1 cellular context compared by ENCODE assay signal in genomic region chr5:29412979-29413378, GRCh38.
TF ChIP-seq lines count a peak whose summit lies in the region.

No MANE protein-coding gene starts in this region.

TF ChIP-seq in H1, 55 proteins besides CTCF, POLR2A, EP300 and RAD21 (continued from another document):
- TF ChIP-seq MAX (IDR thresholded peaks at IDR 0.05) (no peak), ATF3 (IDR thresholded peaks at IDR 0.05; ENCODE audit: insufficient read depth, low read depth, low read length) (no peak), SIX5 (IDR thresholded peaks at IDR 0.05; ENCODE audit: low read depth, low read length) (no peak), BCL11A (IDR thresholded peaks at IDR 0.05; ENCODE audit: low read depth in 2 of 2, low read length in 2 of 2) (no peak), SP4 (IDR thresholded peaks at IDR 0.05; ENCODE audit: low read length) (no peak)
